Comparison of ENCODE assay signal across 28 cellular contexts in genomic region chr20:1854246-1854645, GRCh38. TPM values are rescaled to one million over a fixed set of nuclear protein-coding genes. Genes with fewer than 3 reads are reported as not detected.
"Had no signal": no experiment of that assay in that cellular context is flagged by ENCODE, and none has a peak within 500 bp of the region (broad histone marks: within the 10 kb centered on the region; RNA-seq: fewer than 3 reads in every experiment).

No MANE protein-coding gene starts in this region.

- ATAC-seq: activated CD4-positive, alpha-beta T cell treated with anti-CD3 and anti-CD28 coated beads for 36 hours; activated T-cell treated with anti-CD3 and anti-CD28 coated beads, Interleukin-2, amount 50 U/mL, for 4 hours; gastroesophageal sphincter; left ventricle myocardium superior; natural killer cell treated with Interleukin-12 subunit alpha and Interleukin-12 subunit beta and Interleukin-15 and Interleukin-18, amount 100 ng/mL, for 72 hours; pancreas; right cardiac atrium; stimulated activated memory B cell treated with anti-CD40 and anti-IgM and Interleukin-4, amounts not matched to agents 10 μg/mL and 1 μg/mL and 100 μg/mL, for 72 hours had no signal

- H3K9me3 ChIP-seq: adrenal gland, ascending aorta, gastroesophageal sphincter, pancreas, testis, vagina had no signal

- FAIRE-seq: islet of Langerhans, pancreas had no signal

- H3K4me3 Mint-ChIP-seq: activated CD4-positive, alpha-beta T cell treated with anti-CD3 and anti-CD28 coated beads for 36 hours; activated naive CD8-positive, alpha-beta T cell; activated T-cell treated with anti-CD3 and anti-CD28 coated beads, Interleukin-2, amount 50 U/mL, for 4 hours; natural killer cell treated with Interleukin-12 subunit alpha and Interleukin-12 subunit beta and Interleukin-15 and Interleukin-18, amount 100 ng/mL, for 72 hours; stimulated activated memory B cell treated with anti-CD40 and anti-IgM and Interleukin-4, amounts not matched to agents 10 μg/mL and 1 μg/mL and 100 μg/mL, for 72 hours; WTC11 had no signal

- H3K27ac Mint-ChIP-seq: activated CD4-positive, alpha-beta T cell treated with anti-CD3 and anti-CD28 coated beads for 36 hours; activated naive CD8-positive, alpha-beta T cell; activated T-helper 2 cell treated with anti-CD3 and anti-CD28 coated beads, Interferon-gamma antibody, Interleukin-2, Interleukin-4, amounts not matched to agents 10 μg/mL and 5 μg/mL and 100 μg/mL, durations not matched to agents 14 hours and 24 hours and 36 hours; natural killer cell treated with Interleukin-12 subunit alpha and Interleukin-12 subunit beta and Interleukin-15 and Interleukin-18, amount 100 ng/mL, for 72 hours; stimulated activated memory B cell treated with anti-CD40 and anti-IgM and Interleukin-4, amounts not matched to agents 10 μg/mL and 1 μg/mL and 100 μg/mL, for 72 hours; WTC11 had no signal

- H3K27ac ChIP-seq: adrenal gland, ascending aorta, gastroesophageal sphincter, pancreas, skin epidermis, testis, vagina had no signal

- H3K27me3 Mint-ChIP-seq: activated naive CD8-positive, alpha-beta T cell; stimulated activated memory B cell treated with anti-CD40 and anti-IgM and Interleukin-4, amounts not matched to agents 10 μg/mL and 1 μg/mL and 100 μg/mL, for 72 hours had no signal

- H3K4me3 ChIP-seq: adrenal gland, ascending aorta, gastroesophageal sphincter, pancreas, skin epidermis, testis, vagina had no signal

- H3K36me3 Mint-ChIP-seq: activated naive CD8-positive, alpha-beta T cell; natural killer cell treated with Interleukin-12 subunit alpha and Interleukin-12 subunit beta and Interleukin-15 and Interleukin-18, amount 100 ng/mL, for 72 hours; stimulated activated memory B cell treated with anti-CD40 and anti-IgM and Interleukin-4, amounts not matched to agents 10 μg/mL and 1 μg/mL and 100 μg/mL, for 72 hours; WTC11 had no signal

- H3K36me3 ChIP-seq: adrenal gland, ascending aorta, gastroesophageal sphincter, pancreas, vagina had no signal

- H3K9me3 Mint-ChIP-seq: activated T-cell treated with anti-CD3 and anti-CD28 coated beads, Interleukin-2, amount 50 U/mL, for 4 hours; activated T-helper 2 cell treated with anti-CD3 and anti-CD28 coated beads, Interferon-gamma antibody, Interleukin-2, Interleukin-4, amounts not matched to agents 10 μg/mL and 5 μg/mL and 100 μg/mL, durations not matched to agents 14 hours and 24 hours and 36 hours; natural killer cell treated with Interleukin-12 subunit alpha and Interleukin-12 subunit beta and Interleukin-15 and Interleukin-18, amount 100 ng/mL, for 72 hours; stimulated activated memory B cell treated with anti-CD40 and anti-IgM and Interleukin-4, amounts not matched to agents 10 μg/mL and 1 μg/mL and 100 μg/mL, for 72 hours had no signal

- H3K4me1 ChIP-seq: adrenal gland, ascending aorta, gastroesophageal sphincter, pancreas, testis had no signal

- DNase-seq: activated CD4-positive, alpha-beta T cell treated with anti-CD3 and anti-CD28 coated beads for 36 hours; activated CD4-positive, alpha-beta T cell treated with anti-CD3 and anti-CD28 coated beads, Interleukin-2, amount 50 U/mL, for 4 hours; activated CD8-positive, alpha-beta memory T cell treated with anti-CD3 and anti-CD28 coated beads for 24 hours; activated CD8-positive, alpha-beta memory T cell treated with anti-CD3 and anti-CD28 coated beads, Interleukin-2, amount 50 U/mL, for 48 hours; activated naive CD4-positive, alpha-beta T cell; activated T-cell treated with anti-CD3 and anti-CD28 coated beads, Interleukin-2, amount 50 U/mL, for 4 hours; adrenal gland; central memory CD4-positive, alpha-beta T cell; head of caudate nucleus; hypothalamus; left ventricle myocardium superior; midbrain; pancreas; right cardiac atrium; stimulated activated CD4-positive, alpha-beta T cell treated with anti-CD3 and anti-CD28 coated beads, Interleukin-2, amount 100 ng/mL, for 24 hours; T1000; testis; trophoblast cell had no signal

- H3K27me3 ChIP-seq: adrenal gland, ascending aorta, pancreas, testis, vagina had no signal

RNA-seq across cellular contexts. Expression of gene SIRPA, which starts 41.0 kb away (rescaled TPM):
- total RNA-seq: activated T-helper 2 cell treated with anti-CD3 and anti-CD28 coated beads, Interferon-gamma antibody, Interleukin-2, Interleukin-4, amounts not matched to agents 10 μg/mL and 5 μg/mL and 100 μg/mL, durations not matched to agents 14 hours and 24 hours and 36 hours had no signal
